ENCODE assay signal across 21 cellular contexts in genomic region chr4:109494538-109494937, GRCh38.
DNase-seq lines count a peak whose midpoint lies in the region; ATAC-seq, FAIRE-seq and TF ChIP-seq lines count a peak whose summit lies in the region.
"Had no signal": no experiment of that assay in that cellular context is flagged by ENCODE, and none has a peak within 500 bp of the region (broad histone marks: within the 10 kb centered on the region; RNA-seq: fewer than 3 reads in every experiment).

No MANE protein-coding gene starts in this region.

- H3K4me1 ChIP-seq in left ventricle myocardium inferior (peaks cover 27% of the 10 kb centered on the region), heart right ventricle (peaks cover 0 to 16% (median 0%) of the 10 kb centered on the region in 9 donors), right cardiac atrium (ENCODE audit: control insufficient read depth, insufficient read depth, low read length) (peaks cover 2% of the 10 kb centered on the region)

- no peak for FAIRE-seq in frontal cortex (lab: Jason Lieb, UNC)
- FAIRE-seq: GM12891, GM18507, H54 had no signal

- H3K27ac ChIP-seq in left ventricle myocardium inferior (replicated peaks) (no peak overlapping the region), heart right ventricle (no peak overlapping the region), right cardiac atrium (ENCODE audit: low read length) (no peak overlapping the region)

- TF ChIP-seq CTCF in left ventricle myocardium inferior (IDR thresholded peaks at IDR 0.05; ENCODE audit: borderline replicate concordance) (no peak), heart right ventricle (IDR thresholded peaks at IDR 0.05) (no peak)

- H3K9me3 ChIP-seq in left ventricle myocardium inferior (replicated peaks) (no peaks in the 10 kb centered on the region), heart right ventricle (no peaks in the 10 kb centered on the region), right cardiac atrium (ENCODE audit: control insufficient read depth, low read length) (no peaks in the 10 kb centered on the region)
- H3K9me3 ChIP-seq: HAP-1 had no signal

- DNase-seq in Right ventricle myocardium superior, result peak; percentile 47
- DNase-seq in left ventricle myocardium inferior, result no peak
- DNase-seq in erythroblast (lab: John Stamatoyannopoulos, UW), result peak; percentile 60 to 79
- peak; percentile 14 to 39 for DNase-seq in heart right ventricle
- DNase-seq in right cardiac atrium, result peak in 1 of 3 donors; percentile 44
- DNase-seq in medulla oblongata (ENCODE audit: extremely low spot score), result no peak
- DNase-seq in posterior cingulate gyrus, result no peak
- DNase-seq in frontal cortex (ENCODE audit: low spot score in 2 of 2), result no peak
- DNase-seq: C1 segment of cervical spinal cord; Calu3; CD4-positive, alpha-beta memory T cell; COR-L47; DMS53; DMS79 treated with DMSO at 0.1 percent for 48 hours; GF-D8; GOT3; HFFc6 had no signal

- H3K27me3 ChIP-seq in left ventricle myocardium inferior (ENCODE audit: low read depth), result no peaks in the 10 kb centered on the region
- H3K27me3 ChIP-seq in heart right ventricle, result no peaks in the 10 kb centered on the region
- no peaks in the 10 kb centered on the region for H3K27me3 ChIP-seq in right cardiac atrium (ENCODE audit: control insufficient read depth, insufficient read depth)

- WGBS in heart right ventricle, 2 donors, result 44 to 57% methylated on average over 3 of the region's 3 CpGs
- WGBS in right cardiac atrium, result 54% methylated on average over 3 of the region's 3 CpGs

- intact Hi-C loops in Right ventricle myocardium superior (cut with DNase I), result no loop called here
- intact Hi-C loops in left ventricle myocardium inferior (cut with micrococcal nuclease), result no loop called here
- intact Hi-C loops in heart right ventricle (cut with DNase I), result loop anchor here in 4 of 10 donors (10.0 kb wide), 2 partner anchors 50 to 60 kb away; partner anchors contain the start of gene SEC24B (in 3 of the 4)
- intact Hi-C loops in right cardiac atrium (cut with DNase I), result loop anchor here in 1 of 4 donors (10.0 kb wide), 1 partner anchor 60 kb away; the partner anchor contains the start of gene SEC24B
- intact Hi-C loops in posterior cingulate gyrus (cut with DNase I), result no loop called here

- no peak for TF ChIP-seq POLR2A in erythroblast (IDR thresholded peaks at IDR 0.05; ENCODE audit: low read length)

- ATAC-seq in Right ventricle myocardium superior (ENCODE audit: poor library complexity) (peak; percentile 93), heart right ventricle (peak; percentile 42 to 94 (median 86)), right cardiac atrium (peak; percentile 64 to 79)

- H3K4me3 ChIP-seq in left ventricle myocardium inferior (no peak overlapping the region), heart right ventricle (no peak overlapping the region), right cardiac atrium (ENCODE audit: low read length) (no peak overlapping the region)
- H3K4me3 ChIP-seq: HAP-1 had no signal

- H3K36me3 ChIP-seq in left ventricle myocardium inferior, result peaks cover 50% of the 10 kb centered on the region
- peaks cover 0 to 85% (median 33%) of the 10 kb centered on the region in 9 donors for H3K36me3 ChIP-seq in heart right ventricle

Comparison
In these comparisons a context has a peak if more than half of its experiments do, and no peak if none do; other contexts are left out.
1. DNase-seq: peak in Right ventricle myocardium superior (single experiment), erythroblast (2 of 2) and heart right ventricle (2 of 2); none in left ventricle myocardium inferior (single experiment), medulla oblongata (single experiment), posterior cingulate gyrus (0 of 10) and frontal cortex (0 of 2).
2. Peak in every context shown above with its lines, with median percentiles within 50 percentile points of each other: ATAC-seq.